14 cellular contexts compared by ENCODE assay signal in the genomic region with DNA sequence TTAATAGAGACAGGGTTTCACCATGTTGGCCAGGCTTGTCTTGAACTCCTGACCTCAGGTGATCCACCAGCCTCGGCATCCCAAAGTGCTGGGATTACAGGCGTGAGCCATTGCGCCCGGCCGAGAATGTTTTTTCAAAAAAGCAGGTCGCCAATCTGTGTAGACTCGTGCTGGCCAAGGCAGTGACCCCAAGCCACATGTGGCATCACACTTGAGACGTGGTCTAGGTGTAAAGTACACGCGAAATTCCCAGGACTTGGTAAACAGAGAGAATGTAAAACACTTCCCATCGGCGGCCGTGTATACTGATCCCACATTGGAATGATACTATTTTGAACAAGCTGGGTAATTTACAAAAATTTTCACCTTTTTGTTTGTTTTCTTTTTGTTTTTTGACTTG. TPM values are rescaled to one million over a fixed set of nuclear protein-coding genes. Genes with fewer than 3 reads are reported as not detected.
DNase-seq lines count a peak whose midpoint lies in the region; ATAC-seq, FAIRE-seq and TF ChIP-seq lines count a peak whose summit lies in the region.
"Had no signal": no experiment of that assay in that cellular context is flagged by ENCODE, and none has a peak within 500 bp of the region (broad histone marks: within the 10 kb centered on the region; RNA-seq: fewer than 3 reads in every experiment).

No MANE protein-coding gene starts in this region.

- H3F3A ChIP-seq in PC-9 (ENCODE audit: insufficient read depth, low read depth), result peaks cover 40% of the 10 kb centered on the region

- H3K9me2 ChIP-seq in PC-9 (ENCODE audit: insufficient read depth), result no peaks in the 10 kb centered on the region

- H3K27ac ChIP-seq in A549, result peak overlapping the region; percentile 89 to 95; a peak in 5 of 6 replicates
- peak overlapping the region; percentile 97 for H3K27ac ChIP-seq in C4-2B
- peak overlapping the region; percentile 100 for H3K27ac ChIP-seq in PC-9

- no peaks in the 10 kb centered on the region for H3K9me3 Mint-ChIP-seq in immature natural killer cell

- peak overlapping the region in 3 of 6 donors; percentile 26 to 94 (median 64) for H3K27ac Mint-ChIP-seq in immature natural killer cell

- 94% methylated on average over 13 of the region's 13 CpGs for WGBS in A549 (ENCODE audit: missing lambda C conversion rate)

- H3K36me3 Mint-ChIP-seq in immature natural killer cell, result no peaks in the 10 kb centered on the region

- no peaks in the 10 kb centered on the region for H3K27me3 ChIP-seq in PC-9 (ENCODE audit: insufficient read depth, low read depth)
- H3K27me3 ChIP-seq in BE2C, result no peaks in the 10 kb centered on the region
- H3K27me3 ChIP-seq: MG63 had no signal

- no peak overlapping the region for H2AFZ ChIP-seq in PC-9

- H3K4me1 Mint-ChIP-seq in immature natural killer cell, result peaks cover 53 to 56% of the 10 kb centered on the region in 2 donors

- H3K4me3 ChIP-seq in A549, result no peak overlapping the region
- no peak overlapping the region; the same call in 1 of the 2 replicates for H3K4me3 ChIP-seq in PC-9
- H3K4me3 ChIP-seq in BE2C (ENCODE audit: low read depth, low read length), result no peak overlapping the region
- H3K4me3 ChIP-seq: MG63 had no signal

- TF ChIP-seq EP300 in A549 (IDR thresholded peaks at IDR 0.05), result no peak

- no peaks in the 10 kb centered on the region for H4K20me1 ChIP-seq in PC-9 (ENCODE audit: insufficient read depth)

- FAIRE-seq in A549 (lab: Jason Lieb, UNC), result no peak
- FAIRE-seq: D721Med, GM12892 had no signal

- intact Hi-C loops in PC-9 (cut with micrococcal nuclease; ENCODE audit: unreplicated experiment), result loop anchor here (5.0 kb wide), 2 partner anchors 77 to 142 kb away; no protein-coding TSS in a partner anchor

- H3K27me3 Mint-ChIP-seq in immature natural killer cell (ENCODE audit: low read depth in 3 of 3), result peaks cover 11 to 25% (median 14%) of the 10 kb centered on the region in 3 donors

- BruUV-seq in PC-9 (replicated peaks; lab: Mats Ljungman, UMichigan), result no TSS peak

- POLR2A ChIA-PET in A549 (lab: Yijun Ruan, JAX), result interaction anchor here (1.7 to 4.1 kb wide), 3 partner anchors 155 to 198 kb away, joined by 12 to 38 read pairs (median 22); partner anchors contain the start of genes CBX4 and CBX8
- POLR2A ChIA-PET in PC-9 (lab: Charles Lee; ENCODE audit: unreplicated experiment), result interaction anchor here (0.9 kb wide), 1 partner anchor 797 kb away, joined by 6 read pairs; no protein-coding TSS in a partner anchor

- H3K36me3 ChIP-seq in PC-9 (ENCODE audit: low read depth), result no peaks in the 10 kb centered on the region
- H3K36me3 ChIP-seq in BE2C, result no peaks in the 10 kb centered on the region
- H3K36me3 ChIP-seq: MG63 had no signal

- H3K4me1 ChIP-seq in A549 (peaks cover 55% of the 10 kb centered on the region), PC-9 (replicated peaks; ENCODE audit: insufficient read depth) (peaks cover 36% of the 10 kb centered on the region), BE2C (peaks cover 35% of the 10 kb centered on the region)

- DNase-seq in A549 (ENCODE audit: low read depth in 1 of 2, low spot score in 1 of 2) (no peak), PC-9 (no peak), immature natural killer cell (no peak), BE2C (no peak), NCI-H2196 treated with DMSO at 0.1 percent for 48 hours (lab: John Stamatoyannopoulos, UW; ENCODE audit: unreplicated experiment) (no peak)
- DNase-seq in effector CD4-positive, alpha-beta T cell, result no peak
- DNase-seq: GDM1, MG63, NCI-H1105, NCI-H187, NCI-H510A had no signal

- TF ChIP-seq CTCF in A549 (IDR thresholded peaks at IDR 0.05) (no peak), C4-2B (conservative IDR thresholded peaks at IDR 0.05) (no peak), PC-9 (conservative IDR thresholded peaks at IDR 0.05) (no peak), BE2C (IDR thresholded peaks at IDR 0.05; ENCODE audit: low read depth, low read length) (no peak)

- no peaks in the 10 kb centered on the region for H3K9me3 ChIP-seq in A549
- H3K9me3 ChIP-seq in PC-9 (ENCODE audit: insufficient read depth, low read depth), result no peaks in the 10 kb centered on the region
- H3K9me3 ChIP-seq in BE2C, result no peaks in the 10 kb centered on the region
- H3K9me3 ChIP-seq: MG63 had no signal

- no peak for TF ChIP-seq RAD21 in A549 (conservative IDR thresholded peaks at IDR 0.05 in 1 of 2, IDR thresholded peaks at IDR 0.05 in 1 of 2)

- H3K79me2 ChIP-seq in PC-9 (ENCODE audit: low read depth), result no peaks in the 10 kb centered on the region

- H3K4me2 ChIP-seq in A549 (peak overlapping the region; percentile 99; the same call in 1 of the 3 replicates), PC-9 (peak overlapping the region; percentile 61)

- CTCF ChIA-PET in A549 (lab: Yijun Ruan, JAX), result interaction anchor here (1.0 to 7.5 kb wide), 14 partner anchors 10 to 272 kb away, joined by 3 to 154 read pairs (median 6); partner anchors contain the start of genes CBX4, CBX8 and GAA
- CTCF ChIA-PET in PC-9 (lab: Charles Lee), result interaction anchor here (1.1 kb wide), 1 partner anchor 14 kb away, joined by 3 read pairs; no protein-coding TSS in a partner anchor

- no peak for ATAC-seq in A549

- peak overlapping the region in 4 of 5 donors; percentile 10 to 42 (median 28) for H3K4me3 Mint-ChIP-seq in immature natural killer cell

- no peak for TF ChIP-seq POLR2A in A549 (IDR thresholded peaks at IDR 0.05; ENCODE audit: low read length)

TF ChIP-seq in A549, 52 proteins besides CTCF, POLR2A, EP300 and RAD21:
- TF ChIP-seq SREBF2 (IDR thresholded peaks at IDR 0.05) (no peak), CBX8 (IDR thresholded peaks at IDR 0.05) (no peak), FOXS1 (CRISPR knock-in tag; IDR thresholded peaks at IDR 0.05) (no peak), CHD2 (IDR thresholded peaks at IDR 0.05; ENCODE audit: low read length, partially characterized antibody) (no peak)
- TF ChIP-seq, protein P1, sequence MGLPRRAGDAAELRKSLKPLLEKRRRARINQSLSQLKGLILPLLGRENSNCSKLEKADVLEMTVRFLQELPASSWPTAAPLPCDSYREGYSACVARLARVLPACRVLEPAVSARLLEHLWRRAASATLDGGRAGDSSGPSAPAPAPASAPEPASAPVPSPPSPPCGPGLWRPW (IDR thresholded peaks at IDR 0.05), result no peak
- TF ChIP-seq, protein P2, sequence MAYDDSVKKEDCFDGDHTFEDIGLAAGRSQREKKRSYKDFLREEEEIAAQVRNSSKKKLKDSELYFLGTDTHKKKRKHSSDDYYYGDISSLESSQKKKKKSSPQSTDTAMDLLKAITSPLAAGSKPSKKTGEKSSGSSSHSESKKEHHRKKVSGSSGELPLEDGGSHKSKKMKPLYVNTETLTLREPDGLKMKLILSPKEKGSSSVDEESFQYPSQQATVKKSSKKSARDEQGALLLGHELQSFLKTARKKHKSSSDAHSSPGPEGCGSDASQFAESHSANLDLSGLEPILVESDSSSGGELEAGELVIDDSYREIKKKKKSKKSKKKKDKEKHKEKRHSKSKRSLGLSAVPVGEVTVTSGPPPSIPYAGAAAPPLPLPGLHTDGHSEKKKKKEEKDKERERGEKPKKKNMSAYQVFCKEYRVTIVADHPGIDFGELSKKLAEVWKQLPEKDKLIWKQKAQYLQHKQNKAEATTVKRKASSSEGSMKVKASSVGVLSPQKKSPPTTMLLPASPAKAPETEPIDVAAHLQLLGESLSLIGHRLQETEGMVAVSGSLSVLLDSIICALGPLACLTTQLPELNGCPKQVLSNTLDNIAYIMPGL (CRISPR knock-in tag; IDR thresholded peaks at IDR 0.05; ENCODE audit: borderline replicate concordance), result no peak

RNA-seq across cellular contexts. Expression of gene TBC1D16, which starts 41.1 kb away (rescaled TPM):
- 8.9 and 12.9 TPM in 2 replicates for polyA plus RNA-seq in A549 (2011; rRNA removed)
- polyA plus RNA-seq in A549 (2012; cell fraction: cytosol; rRNA removed), result 5.8 and 7.4 TPM in 2 replicates
- polyA plus RNA-seq in A549 (2012; cell fraction: nucleus; rRNA removed), result 13.9 and 15.8 TPM in 2 replicates
- polyA plus RNA-seq in A549 (2017; fragmentation: RNase III; extraction: RNeasy Plus Mini Kit Qiagen cat#74134 plus additional on column Dnase treatment), result 11.5 to 12.5 TPM (median 12.3 TPM) in 3 replicates
- polyA minus RNA-seq in A549 (2011; rRNA and poly(A)+ RNA removed), result 22.2 and 28.2 TPM in 2 replicates
- total RNA-seq in PC-9 (2021), result 41.7 and 44.1 TPM in 2 replicates
- polyA plus RNA-seq in immature natural killer cell, result under 1 TPM in 1 of 3 donors, not detected in 2; 0.27 TPM
- polyA plus RNA-seq in BE2C (2012; ENCODE audit: insufficient read depth, insufficient read length, low read depth), result 6.8 TPM

RNA-seq across cellular contexts. Expression of gene CCDC40, which starts 41.8 kb away (rescaled TPM):
- polyA plus RNA-seq in A549 (2011; rRNA removed), result 4.3 and 5.9 TPM in 2 replicates
- polyA plus RNA-seq in A549 (2012; cell fraction: cytosol; rRNA removed), result 5.2 and 5.8 TPM in 2 replicates
- 15.3 and 16.1 TPM in 2 replicates for polyA plus RNA-seq in A549 (2012; cell fraction: nucleus; rRNA removed)
- polyA plus RNA-seq in A549 (2017; fragmentation: RNase III; extraction: RNeasy Plus Mini Kit Qiagen cat#74134 plus additional on column Dnase treatment), result 8.2 to 12.6 TPM (median 11.3 TPM) in 3 replicates
- 5.4 and 9.5 TPM in 2 replicates for polyA minus RNA-seq in A549 (2011; rRNA and poly(A)+ RNA removed)
- 11.0 and 14.2 TPM in 2 replicates for total RNA-seq in PC-9 (2021)
- not detected for polyA plus RNA-seq in immature natural killer cell
- 6.0 TPM for polyA plus RNA-seq in BE2C (2012; ENCODE audit: insufficient read depth, insufficient read length, low read depth)

Comparison
In these comparisons a context has a peak if more than half of its experiments do, and no peak if none do; other contexts are left out.
1. RNA of gene TBC1D16, which starts 41.1 kb away (polyA plus RNA-seq): 5.8 to 15.8 TPM in A549; 0.27 TPM in immature natural killer cell; every median in the first group is over 4 times any median in the second.
2. RNA of gene CCDC40, which starts 41.8 kb away (polyA plus RNA-seq): 4.3 to 16.1 TPM in A549; not detected in immature natural killer cell; every median in the first group is over 4 times any median in the second.
3. Peak in every context shown above with its lines, with median percentiles within 50 percentile points of each other: H3K27ac ChIP-seq.